In genomic region chr2:168719446-168719845, GRCh38 we compare ENCODE assay signal across 21 cellular contexts.
A peak's percentile ranks its signal among the peaks of the same experiment; 100 is the strongest.
DNase-seq lines count a peak whose midpoint lies in the region; ATAC-seq, FAIRE-seq and TF ChIP-seq lines count a peak whose summit lies in the region.
"Had no signal": no experiment of that assay in that cellular context is flagged by ENCODE, and none has a peak within 500 bp of the region (broad histone marks: within the 10 kb centered on the region; RNA-seq: fewer than 3 reads in every experiment).

No MANE protein-coding gene starts in this region.

- intact Hi-C loops in K562 (cut with micrococcal nuclease) = no loop called here
- intact Hi-C loops in testis (cut with DNase I; ENCODE audit: low total_unique reads) = no loop called here

- H3K4me1 ChIP-seq in A549 = no peaks in the 10 kb centered on the region
- no peaks in the 10 kb centered on the region for H3K4me1 ChIP-seq in K562 (replicated peaks in 1 of 2; ENCODE audit: control insufficient read depth in 2 of 2, insufficient read depth in 2 of 2, low read length in 2 of 2)
- H3K4me1 ChIP-seq in keratinocyte (ENCODE audit: control insufficient read depth, extremely low read depth, insufficient read depth, low read length) = peaks cover 25% of the 10 kb centered on the region
- no peaks in the 10 kb centered on the region for H3K4me1 ChIP-seq in testis
- H3K4me1 ChIP-seq: BE2C had no signal

- POLR2A ChIA-PET in A549 (lab: Yijun Ruan, JAX) = no interaction called here
- POLR2A ChIA-PET in K562 (lab: Yijun Ruan, JAX) = no interaction called here

- no peaks in the 10 kb centered on the region for H3K9me3 ChIP-seq in A549
- H3K9me3 ChIP-seq in K562 (replicated peaks; ENCODE audit: control insufficient read depth, insufficient read depth, low read depth, low read length) = no peaks in the 10 kb centered on the region
- H3K9me3 ChIP-seq in keratinocyte (ENCODE audit: control insufficient read depth, low read depth, low read length) = no peaks in the 10 kb centered on the region
- no peaks in the 10 kb centered on the region for H3K9me3 ChIP-seq in testis
- H3K9me3 ChIP-seq: BE2C had no signal

- H3K9me1 ChIP-seq in K562 (ENCODE audit: control insufficient read depth, insufficient read depth, low read length) (no peaks in the 10 kb centered on the region), keratinocyte (ENCODE audit: control insufficient read depth, extremely low read depth, insufficient read depth, low read length) (no peaks in the 10 kb centered on the region)

- H3K79me2 ChIP-seq in K562 (ENCODE audit: control insufficient read depth, insufficient read depth, low read length) = no peaks in the 10 kb centered on the region
- H3K79me2 ChIP-seq in keratinocyte (ENCODE audit: control insufficient read depth, insufficient read depth, low read length) = no peaks in the 10 kb centered on the region

- no peak for ATAC-seq in A549
- no peak for ATAC-seq in K562
- no peak for ATAC-seq in HG03097 (IDR thresholded peaks at IDR 0.05; ENCODE audit: low FRiP score, unreplicated experiment)
- ATAC-seq: GM23338, HCT116 had no signal

- TF ChIP-seq CTCF in A549 (IDR thresholded peaks at IDR 0.05) (no peak), D721Med (IDR thresholded peaks at IDR 0.05; ENCODE audit: insufficient read depth, missing control alignments) (no peak), K562 (IDR thresholded peaks at IDR 0.05 in 2 of 3, conservative IDR thresholded peaks at IDR 0.05 in 1 of 3; ENCODE audit: insufficient read depth in 2 of 3, low read depth in 1 of 3, low read length in 3 of 3) (no peak), keratinocyte (optimal IDR thresholded peaks at IDR 0.05 in 1 of 3, IDR thresholded peaks at IDR 0.05 in 1 of 3, conservative IDR thresholded peaks at IDR 0.05 in 1 of 3; ENCODE audit: extremely low read depth in 1 of 3, insufficient read depth in 2 of 3, low read length in 3 of 3) (no peak), testis (IDR thresholded peaks at IDR 0.05) (no peak)

- no peak for TF ChIP-seq EP300 in A549 (IDR thresholded peaks at IDR 0.05)
- TF ChIP-seq EP300 in K562 (IDR thresholded peaks at IDR 0.05; ENCODE audit: low read length) = no peak

- no peak overlapping the region for H3K9ac ChIP-seq in K562 (ENCODE audit: insufficient read depth in 1 of 2, low read depth in 2 of 2, low read length in 2 of 2)
- H3K9ac ChIP-seq in keratinocyte (ENCODE audit: control insufficient read depth, extremely low read depth, insufficient read depth, low read length) = no peak overlapping the region

- BruUV-seq in K562 (replicated peaks; lab: Mats Ljungman, UMichigan) = no TSS peak

- dilution Hi-C loops in keratinocyte (cut with MboI; ENCODE audit: extremely low pct_ligation_motif_present, low sequenced_read_pairs) = no loop called here

- H3K4me3 ChIP-seq in A549 (no peak overlapping the region), K562 (no peak overlapping the region), keratinocyte (ENCODE audit: control insufficient read depth in 2 of 3, extremely low read depth in 1 of 3, insufficient read depth in 2 of 3, low read depth in 1 of 3, low read length in 3 of 3) (peak overlapping the region in 1 of 3 experiments; percentile 48), testis (no peak overlapping the region)
- H3K4me3 ChIP-seq: GM23338 had no signal

- H3K27ac ChIP-seq in A549 (no peak overlapping the region), K562 (ENCODE audit: extremely low read depth, low read depth, low read length) (no peak overlapping the region), keratinocyte (ENCODE audit: control insufficient read depth, insufficient read depth, low read length) (peak overlapping the region; percentile 84), testis (no peak overlapping the region)

- H3K27me3 ChIP-seq in K562 (ENCODE audit: control insufficient read depth in 2 of 2, insufficient read depth in 2 of 2, low read length in 2 of 2) = no peaks in the 10 kb centered on the region
- H3K27me3 ChIP-seq in keratinocyte (ENCODE audit: control insufficient read depth, extremely low read depth, insufficient read depth, low read length) = no peaks in the 10 kb centered on the region
- H3K27me3 ChIP-seq in testis = no peaks in the 10 kb centered on the region
- H3K27me3 ChIP-seq: BE2C had no signal

- no peak for DNase-seq in A549 (ENCODE audit: low read depth in 1 of 2, low spot score in 1 of 2)
- no peak for DNase-seq in D721Med (ENCODE audit: insufficient read length, low spot score)
- no peak for DNase-seq in K562 (ENCODE audit: extremely low read depth in 1 of 4, low spot score in 3 of 4)
- DNase-seq in keratinocyte (ENCODE audit: low read depth, low spot score) = no peak
- no peak for DNase-seq in testis
- DNase-seq: ACHN; BE2C; C1 segment of cervical spinal cord; CD4-positive, CD25-positive, alpha-beta regulatory T cell; CD8-positive, alpha-beta memory T cell; COR-L47; DMS153; DMS79; GDM1; H7; HFFc6 had no signal

- CTCF ChIA-PET in A549 (lab: Yijun Ruan, JAX) (no interaction called here), K562 (lab: Yijun Ruan, JAX; ENCODE audit: low intra/inter-chr PET ratio) (no interaction called here)

- TF ChIP-seq RAD21 in A549 (conservative IDR thresholded peaks at IDR 0.05 in 1 of 2, IDR thresholded peaks at IDR 0.05 in 1 of 2) (no peak), K562 (CRISPR knock-in tag; conservative IDR thresholded peaks at IDR 0.05 in 1 of 2, IDR thresholded peaks at IDR 0.05 in 1 of 2) (no peak)

- H2AFZ ChIP-seq in K562 (ENCODE audit: low read depth, low read length) (no peak overlapping the region), keratinocyte (ENCODE audit: control insufficient read depth, low read length) (no peak overlapping the region)
- H2AFZ ChIP-seq: GM23338 had no signal

- FAIRE-seq in A549 (lab: Jason Lieb, UNC) (no peak), D721Med (lab: Jason Lieb, UNC) (peak; percentile 25), K562 (lab: Jason Lieb, UNC) (no peak), keratinocyte (lab: Jason Lieb, UNC) (peak; percentile 20)
- FAIRE-seq: GM12892, GM18507 had no signal

- H3K4me2 ChIP-seq in A549 = no peak overlapping the region
- no peak overlapping the region for H3K4me2 ChIP-seq in K562 (ENCODE audit: insufficient read depth, low read length)
- H3K4me2 ChIP-seq in keratinocyte (ENCODE audit: control insufficient read depth, extremely low read depth, insufficient read depth, low read depth, low read length) = peak overlapping the region; percentile 80
- H3K4me2 ChIP-seq: GM23338 had no signal

- in situ Hi-C loops in K562 (cut with MboI) = no loop called here

- H3K36me3 ChIP-seq in K562 (ENCODE audit: control insufficient read depth, insufficient read depth, low read length) (no peaks in the 10 kb centered on the region; the same call in 2 of the 3 replicates), keratinocyte (ENCODE audit: control insufficient read depth in 2 of 2, extremely low read depth in 1 of 2, insufficient read depth in 2 of 2, low read length in 2 of 2) (no peaks in the 10 kb centered on the region), testis (ENCODE audit: low read depth, missing control alignments) (no peaks in the 10 kb centered on the region)
- H3K36me3 ChIP-seq: BE2C had no signal

- TF ChIP-seq POLR2A in A549 (IDR thresholded peaks at IDR 0.05; ENCODE audit: low read length) (no peak), K562 (conservative IDR thresholded peaks at IDR 0.05) (no peak), testis (IDR thresholded peaks at IDR 0.05) (no peak)

- H4K20me1 ChIP-seq in K562 (replicated peaks; ENCODE audit: control insufficient read depth, insufficient read depth, low read length) (no peaks in the 10 kb centered on the region), keratinocyte (ENCODE audit: control insufficient read depth, extremely low read depth, insufficient read depth, low read length) (no peaks in the 10 kb centered on the region)

TF ChIP-seq in A549, 52 proteins besides CTCF, POLR2A, EP300 and RAD21 (continues in another document):
- TF ChIP-seq MAX (IDR thresholded peaks at IDR 0.05) (no peak), TP53 (CRISPR knock-in tag; IDR thresholded peaks at IDR 0.05) (no peak), EHF (CRISPR knock-in tag; IDR thresholded peaks at IDR 0.05) (no peak), ESRRA (IDR thresholded peaks at IDR 0.05; ENCODE audit: borderline replicate concordance, low read length) (no peak), SMC3 (IDR thresholded peaks at IDR 0.05) (no peak), FOSL2 (IDR thresholded peaks at IDR 0.05) (no peak), FOSL2 (CRISPR knock-in tag; IDR thresholded peaks at IDR 0.05) (0 out of 2 replicates have a peak, but pooled peaks have one; percentile 12)

TF ChIP-seq in K562, 482 proteins besides CTCF, POLR2A, EP300 and RAD21:
- peak; percentile 72 for TF ChIP-seq ZNF316 (IDR thresholded peaks at IDR 0.05)
- no peak for TF ChIP-seq EHMT2 (IDR thresholded peaks at IDR 0.05)
- TF ChIP-seq MAFG (tag; conservative IDR thresholded peaks at IDR 0.05) = 0 out of 2 replicates have a peak, but pooled peaks have one; percentile 45
- no peak for TF ChIP-seq TBL1XR1 (IDR thresholded peaks at IDR 0.05; ENCODE audit: low read length in 2 of 2)

Comparison
In these comparisons a context has a peak if more than half of its experiments do, and no peak if none do; other contexts are left out.
1. Of the 35 proteins assayed by ChIP-seq in both K562 and A549: peak only in K562: none; only in A549: MAFK; in both: none; in neither: 34.